Comparison of ENCODE assay signal across 1 cellular context in genomic region chr15:55344206-55344605, GRCh38.
TF ChIP-seq lines count a peak whose summit lies in the region.

No MANE protein-coding gene starts in this region.

TF ChIP-seq in GM23338, 12 proteins besides CTCF, POLR2A, EP300 and RAD21:
- peak; percentile 43; the same call in 1 of the 2 replicates for TF ChIP-seq ZNF462 (CRISPR knock-in tag; IDR thresholded peaks at IDR 0.05)
- no peak for TF ChIP-seq JUNB (IDR thresholded peaks at IDR 0.05; ENCODE audit: unreplicated experiment)
- no peak for TF ChIP-seq STAT1 (IDR thresholded peaks at IDR 0.05; ENCODE audit: unreplicated experiment)
- no peak for TF ChIP-seq ZNF114 (CRISPR knock-in tag; IDR thresholded peaks at IDR 0.05)
- no peak for TF ChIP-seq POLR2AphosphoS5 (IDR thresholded peaks at IDR 0.05; ENCODE audit: low read depth)
TF ChIP-seq in GM23338: peak in this region for 1.
